23 cellular contexts compared by ENCODE assay signal in the genomic region with DNA sequence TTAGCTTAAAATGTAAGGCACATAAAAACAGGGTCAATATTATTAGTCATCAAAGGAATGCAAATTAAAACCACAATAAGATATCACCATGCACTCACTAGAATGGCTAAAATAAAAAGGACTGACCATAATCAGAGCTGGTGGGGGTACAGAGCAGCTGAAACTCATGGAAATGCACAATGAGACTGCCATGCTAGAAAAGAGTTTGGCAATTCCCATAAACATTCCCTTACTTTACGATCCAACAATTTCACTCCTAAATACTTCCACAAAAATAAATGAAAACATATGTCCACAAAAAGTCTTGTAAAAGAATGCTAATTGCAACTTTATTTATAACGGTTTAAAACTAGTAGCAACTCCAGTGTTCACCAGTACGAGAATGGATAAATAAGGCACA.
"Had no signal": no experiment of that assay in that cellular context is flagged by ENCODE, and none has a peak within 500 bp of the region (broad histone marks: within the 10 kb centered on the region; RNA-seq: fewer than 3 reads in every experiment).

No MANE protein-coding gene starts in this region.

- H3K4me3 ChIP-seq: adrenal gland, ascending aorta, breast epithelium, heart right ventricle, smooth muscle cell, stomach, suprapubic skin, tibial nerve had no signal

- ATAC-seq: activated naive CD4-positive, alpha-beta T cell treated with anti-CD3 and anti-CD28 coated beads, Interleukin-2, amount 50 U/mL, for 72 hours; activated T-helper 17 cell treated with anti-CD3 and anti-CD28 coated beads, Interleukin-2, amount 50 U/mL, for 72 hours; esophagus mucosa; heart right ventricle; left cardiac atrium; sciatic nerve; stimulated activated memory B cell treated with anti-CD40 and anti-IgM and Interleukin-4, amounts not matched to agents 10 μg/mL and 1 μg/mL and 100 μg/mL, for 72 hours had no signal

- DNase-seq: activated CD4-positive, alpha-beta T cell treated with anti-CD3 and anti-CD28 coated beads, Interleukin-2, amount 50 U/mL, for 1 hour; activated CD4-positive, CD25-positive, alpha-beta regulatory T cell treated with anti-CD3 and anti-CD28 coated beads, Interleukin-2, amount 50 U/mL, for 72 hours; activated CD8-positive, alpha-beta memory T cell treated with anti-CD3 and anti-CD28 coated beads, Interleukin-2, amount 50 U/mL, for 4 hours; activated T-cell treated with anti-CD3 and anti-CD28 coated beads, Interleukin-2, amount 50 U/mL, for 24 hours; adrenal gland; effector memory CD4-positive, alpha-beta T cell; heart right ventricle; islet precursor cell; left cardiac atrium; nephron progenitor cell; stimulated activated CD4-positive, alpha-beta T cell treated with anti-CD3 and anti-CD28 coated beads, Interleukin-15, amount 100 ng/mL, for 24 hours; stomach; WERI-Rb-1 had no signal
